In the genomic region with DNA sequence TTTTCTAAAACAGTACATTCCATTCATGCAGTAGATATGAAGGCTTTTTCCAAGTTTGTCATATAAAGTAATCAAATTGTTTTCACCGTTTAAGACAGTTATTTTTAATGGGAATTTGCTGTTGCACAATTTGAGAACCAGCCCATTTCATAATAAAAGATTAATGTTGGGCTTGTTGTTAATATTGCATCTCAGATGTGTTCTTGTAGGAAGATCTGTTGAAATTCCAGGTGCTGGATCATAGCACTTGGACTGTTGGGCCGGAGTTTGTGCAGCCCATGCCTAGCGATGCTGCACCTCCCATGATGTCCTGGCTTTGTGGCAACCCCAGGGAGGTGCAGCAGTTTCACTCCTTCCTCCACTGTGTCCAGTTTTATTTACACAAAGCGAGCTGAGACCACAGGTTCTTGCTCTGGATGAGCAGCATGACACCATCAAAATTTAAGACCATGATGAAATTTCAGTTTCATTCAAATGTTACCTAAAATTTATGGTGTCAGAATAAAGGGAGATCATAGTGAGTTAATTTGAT, we compare ENCODE assay signal across 1 cellular context.
TF ChIP-seq lines count a peak whose summit lies in the region.

No MANE protein-coding gene starts in this region.

TF ChIP-seq in HepG2, 621 proteins besides CTCF, POLR2A, EP300 and RAD21:
- TF ChIP-seq ZNF343 (CRISPR knock-in tag; IDR thresholded peaks at IDR 0.05) (no peak), ZNF562 (CRISPR knock-in tag; IDR thresholded peaks at IDR 0.05; ENCODE audit: borderline replicate concordance) (no peak), MED13 (CRISPR knock-in tag; IDR thresholded peaks at IDR 0.05) (no peak), GLI4 (CRISPR knock-in tag; IDR thresholded peaks at IDR 0.05; ENCODE audit: borderline replicate concordance) (no peak), YEATS2 (CRISPR knock-in tag; IDR thresholded peaks at IDR 0.05; ENCODE audit: borderline replicate concordance) (no peak), ZNF720 (CRISPR knock-in tag; IDR thresholded peaks at IDR 0.05) (no peak), SCMH1 (CRISPR knock-in tag; IDR thresholded peaks at IDR 0.05; ENCODE audit: borderline replicate concordance) (no peak), ZNF180 (CRISPR knock-in tag; IDR thresholded peaks at IDR 0.05; ENCODE audit: borderline replicate concordance, low read depth) (no peak), ZNF296 (CRISPR knock-in tag; conservative IDR thresholded peaks at IDR 0.05) (no peak), ZKSCAN8 (CRISPR knock-in tag; IDR thresholded peaks at IDR 0.05; ENCODE audit: borderline replicate concordance) (no peak), ZSCAN29 (CRISPR knock-in tag; conservative IDR thresholded peaks at IDR 0.05) (no peak), ZBTB3 (CRISPR knock-in tag; IDR thresholded peaks at IDR 0.05; ENCODE audit: borderline replicate concordance, low read depth) (no peak), SP140L (CRISPR knock-in tag; IDR thresholded peaks at IDR 0.05; ENCODE audit: borderline replicate concordance) (no peak), REPIN1 (CRISPR knock-in tag; IDR thresholded peaks at IDR 0.05; ENCODE audit: borderline replicate concordance, low read depth) (no peak), TERF1 (CRISPR knock-in tag; IDR thresholded peaks at IDR 0.05) (no peak), TFE3 (CRISPR knock-in tag; IDR thresholded peaks at IDR 0.05) (no peak), MNT (IDR thresholded peaks at IDR 0.05) (no peak), HMG20B (CRISPR knock-in tag; conservative IDR thresholded peaks at IDR 0.05) (no peak)
- TF ChIP-seq, protein P1, sequence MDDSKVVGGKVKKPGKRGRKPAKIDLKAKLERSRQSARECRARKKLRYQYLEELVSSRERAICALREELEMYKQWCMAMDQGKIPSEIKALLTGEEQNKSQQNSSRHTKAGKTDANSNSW (CRISPR knock-in tag; IDR thresholded peaks at IDR 0.05; ENCODE audit: borderline replicate concordance): no peak
